8 cellular contexts compared by ENCODE assay signal in the genomic region with DNA sequence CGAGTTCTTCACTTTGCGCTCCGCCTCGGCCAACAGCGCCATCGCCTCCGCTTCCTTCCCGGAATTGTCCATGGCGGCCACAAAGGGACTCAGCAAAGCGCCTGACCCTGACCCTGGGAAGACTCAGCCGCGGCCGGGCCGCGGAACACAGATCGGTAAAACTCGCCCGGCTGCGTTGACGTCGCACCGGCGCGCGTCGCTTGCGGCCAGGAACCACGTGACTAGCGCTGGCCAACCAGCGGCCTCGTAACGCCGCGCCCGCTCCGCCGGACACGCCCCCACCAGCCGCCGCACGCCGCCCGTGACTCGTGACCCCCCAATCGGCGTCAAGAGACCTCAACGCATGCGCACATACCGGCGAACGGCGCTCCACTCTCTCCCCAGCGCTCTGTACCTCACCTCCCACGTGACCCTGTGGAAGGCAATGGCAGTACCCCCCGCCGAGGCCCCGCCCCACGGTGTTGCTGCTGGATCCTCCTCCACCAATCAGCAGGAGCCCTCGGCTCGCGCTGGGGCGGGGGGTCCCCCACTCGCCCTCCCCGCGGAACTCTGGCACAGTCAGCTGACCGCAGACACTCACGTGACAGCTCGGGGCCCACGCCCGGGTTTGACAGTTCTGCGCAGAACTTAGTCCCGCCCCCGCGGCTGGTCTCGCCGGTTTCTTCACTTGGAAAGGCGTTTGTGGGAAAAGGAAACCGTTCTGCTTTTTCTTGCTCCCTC. TPM values are rescaled to one million over a fixed set of nuclear protein-coding genes. Genes with fewer than 3 reads are reported as not detected.
A peak's percentile ranks its signal among the peaks of the same experiment; 100 is the strongest.
DNase-seq lines count a peak whose midpoint lies in the region; ATAC-seq, FAIRE-seq and TF ChIP-seq lines count a peak whose summit lies in the region.

Gene NAPA (minus strand): TSS at position 195 of the 720 bp plus-strand sequence. CDS start 123 bp downstream, at position 72.

- H3K27ac Mint-ChIP-seq in chondrocyte (ENCODE audit: unreplicated experiment): peak within 1 kb of the TSS; percentile 99

- H3K9ac ChIP-seq in keratinocyte (ENCODE audit: control insufficient read depth, extremely low read depth, insufficient read depth, low read length): peak within 1 kb of the TSS; percentile 99

- H3K4me3 Mint-ChIP-seq in chondrocyte (ENCODE audit: unreplicated experiment): peak within 1 kb of the TSS; percentile 98

- TF ChIP-seq CTCF in chondrocyte (IDR thresholded peaks at IDR 0.05) (no peak), keratinocyte (optimal IDR thresholded peaks at IDR 0.05 in 1 of 3, IDR thresholded peaks at IDR 0.05 in 1 of 3, conservative IDR thresholded peaks at IDR 0.05 in 1 of 3; ENCODE audit: extremely low read depth in 1 of 3, insufficient read depth in 2 of 3, low read length in 3 of 3) (peak in 1 of 3 experiments; percentile 49)

- H3K9me3 Mint-ChIP-seq in chondrocyte (ENCODE audit: low read depth): no peaks in the 10 kb centered on the region

- H2AFZ ChIP-seq in keratinocyte (ENCODE audit: control insufficient read depth, low read length): peak within 1 kb of the TSS; percentile 65

- H3K27me3 Mint-ChIP-seq in chondrocyte (ENCODE audit: low read depth): peaks cover 3% of the 10 kb centered on the region

- H3K9me3 ChIP-seq in keratinocyte (ENCODE audit: control insufficient read depth, low read depth, low read length): no peaks in the 10 kb centered on the region

- H3K27me3 ChIP-seq in keratinocyte (ENCODE audit: control insufficient read depth, extremely low read depth, insufficient read depth, low read length): no peaks in the 10 kb centered on the region

- H3K27ac ChIP-seq in keratinocyte (ENCODE audit: control insufficient read depth, insufficient read depth, low read length): peak within 1 kb of the TSS; percentile 97

- no peaks in the 10 kb centered on the region for H3K9me1 ChIP-seq in keratinocyte (ENCODE audit: control insufficient read depth, extremely low read depth, insufficient read depth, low read length)

- dilution Hi-C loops in keratinocyte (cut with MboI; ENCODE audit: extremely low pct_ligation_motif_present, low sequenced_read_pairs): no loop called here

- H3K79me2 ChIP-seq in keratinocyte (ENCODE audit: control insufficient read depth, insufficient read depth, low read length): peaks cover 43% of the 10 kb centered on the region

- H3K4me1 ChIP-seq in keratinocyte (ENCODE audit: control insufficient read depth, extremely low read depth, insufficient read depth, low read length): peaks cover 40% of the 10 kb centered on the region

- H3K4me3 ChIP-seq in keratinocyte (ENCODE audit: control insufficient read depth in 2 of 3, extremely low read depth in 1 of 3, insufficient read depth in 2 of 3, low read depth in 1 of 3, low read length in 3 of 3): peak within 1 kb of the TSS; percentile 87 to 97 (median 96)

- peak within 1 kb of the TSS; percentile 91 for H3K4me2 ChIP-seq in keratinocyte (ENCODE audit: control insufficient read depth, extremely low read depth, insufficient read depth, low read depth, low read length)

- no peaks in the 10 kb centered on the region for H4K20me1 ChIP-seq in keratinocyte (ENCODE audit: control insufficient read depth, extremely low read depth, insufficient read depth, low read length)

- peak; percentile 100 for DNase-seq in AML-193 (lab: John Stamatoyannopoulos, UW)
- peak; percentile 100 for DNase-seq in NCI-H510A treated with DMSO at 0.1 percent for 48 hours (lab: John Stamatoyannopoulos, UW)
- peak; percentile 100 for DNase-seq in activated CD4-positive, alpha-beta T cell treated with anti-CD3 and anti-CD28 coated beads for 24 hours (ENCODE audit: low read depth in 2 of 2)
- DNase-seq in chondrocyte (ENCODE audit: low spot score): peak; percentile 100
- peak; percentile 99 for DNase-seq in keratinocyte (ENCODE audit: low read depth, low spot score)
- peak; percentile 100 for DNase-seq in stimulated activated CD4-positive, alpha-beta T cell treated with anti-CD3 and anti-CD28 coated beads, Interleukin-15, amount 100 ng/mL, for 1 hour (ENCODE audit: low read depth in 1 of 2, low spot score in 1 of 2)

- peak; percentile 84 for ATAC-seq in HG03439 (IDR thresholded peaks at IDR 0.05; ENCODE audit: unreplicated experiment)

- FAIRE-seq in keratinocyte (lab: Jason Lieb, UNC): peak; percentile 29

- H3K4me1 Mint-ChIP-seq in chondrocyte (ENCODE audit: low read depth): peaks cover 55% of the 10 kb centered on the region

- peaks cover 1% of the 10 kb centered on the region for H3K36me3 Mint-ChIP-seq in chondrocyte (ENCODE audit: low read depth)

- peak; percentile 91 for TF ChIP-seq POLR2A in GM19193 (IDR thresholded peaks at IDR 0.05; ENCODE audit: extremely low read depth, insufficient read depth, insufficient read length)

- no peaks in the 10 kb centered on the region for H3K36me3 ChIP-seq in keratinocyte (ENCODE audit: control insufficient read depth in 2 of 2, extremely low read depth in 1 of 2, insufficient read depth in 2 of 2, low read length in 2 of 2)

RNA-seq across cellular contexts. Expression of gene NAPA, which starts in this region (rescaled TPM):
- total RNA-seq in chondrocyte: 88.8 to 91.2 TPM (median 90.7 TPM) in 3 replicates
- polyA plus RNA-seq in keratinocyte: 89.0 to 109 TPM (median 99.8 TPM) in 3 replicates
- polyA plus RNA-seq in keratinocyte (2011; ENCODE audit: low read depth): 46.1 TPM
- polyA plus RNA-seq in keratinocyte (2011; cell fraction: cytosol; rRNA removed): 92.6 and 132 TPM in 2 replicates
- polyA plus RNA-seq in keratinocyte (2011; cell fraction: nucleus; rRNA removed): 83.4 and 109 TPM in 2 replicates
- 80.8 and 130 TPM in 2 replicates for polyA plus RNA-seq in keratinocyte (2012; ENCODE audit: low replicate concordance)
- 118 to 256 TPM (median 164 TPM) in 3 replicates for polyA minus RNA-seq in keratinocyte
- polyA minus RNA-seq in keratinocyte (2011; cell fraction: cytosol; rRNA and poly(A)+ RNA removed): 175 TPM
- 56.7 and 65.0 TPM in 2 replicates for polyA minus RNA-seq in keratinocyte (2011; cell fraction: nucleus; rRNA and poly(A)+ RNA removed)

Comparison
In these comparisons a context has a peak if more than half of its experiments do, and no peak if none do; other contexts are left out.
1. Peak in every context shown above with its lines: DNase-seq, ATAC-seq, H3K4me3 ChIP-seq and H3K27ac ChIP-seq.